ENCODE assay signal across 21 cellular contexts in genomic region chr3:32584660-32585059, GRCh38. TPM values are rescaled to one million over a fixed set of nuclear protein-coding genes. Genes with fewer than 3 reads are reported as not detected.
DNase-seq lines count a peak whose midpoint lies in the region; TF ChIP-seq lines count a peak whose summit lies in the region.
"Had no signal": no experiment of that assay in that cellular context is flagged by ENCODE, and none has a peak within 500 bp of the region (broad histone marks: within the 10 kb centered on the region; RNA-seq: fewer than 3 reads in every experiment).

No MANE protein-coding gene starts in this region.

- intact Hi-C loops in uterus (cut with DNase I; ENCODE audit: low total_unique reads): no loop called here

- peak overlapping the region; percentile 62 for H3K27ac Mint-ChIP-seq in chondrocyte (ENCODE audit: unreplicated experiment)
- H3K27ac Mint-ChIP-seq in osteocyte (ENCODE audit: unreplicated experiment): peak overlapping the region; percentile 93
- H3K27ac Mint-ChIP-seq: activated naive CD4-positive, alpha-beta T cell treated with anti-CD3 and anti-CD28 coated beads for 36 hours; CD8-positive, alpha-beta T cell had no signal

- no peaks in the 10 kb centered on the region for H3K36me3 ChIP-seq in uterus
- H3K36me3 ChIP-seq: lower lobe of right lung, vagina had no signal

- no peaks in the 10 kb centered on the region for H3K27me3 Mint-ChIP-seq in chondrocyte (ENCODE audit: low read depth)
- H3K27me3 Mint-ChIP-seq in osteocyte (ENCODE audit: unreplicated experiment): no peaks in the 10 kb centered on the region

- H3K36me3 Mint-ChIP-seq in chondrocyte (ENCODE audit: low read depth) (no peaks in the 10 kb centered on the region), osteocyte (ENCODE audit: unreplicated experiment) (no peaks in the 10 kb centered on the region)
- H3K36me3 Mint-ChIP-seq: CD8-positive, alpha-beta T cell had no signal

- H3K9me3 ChIP-seq in uterus: no peaks in the 10 kb centered on the region
- H3K9me3 ChIP-seq: lower lobe of right lung, vagina had no signal

- H3K4me1 ChIP-seq in uterus: no peaks in the 10 kb centered on the region
- H3K4me1 ChIP-seq: foreskin keratinocyte, lower lobe of right lung, vagina had no signal

- no peak overlapping the region for H3K4me3 ChIP-seq in coronary artery
- no peak overlapping the region for H3K4me3 ChIP-seq in uterus
- H3K4me3 ChIP-seq: lower lobe of right lung, vagina had no signal

- no peaks in the 10 kb centered on the region for H3K27me3 ChIP-seq in uterus
- H3K27me3 ChIP-seq: vagina had no signal

- H3K4me1 Mint-ChIP-seq in chondrocyte (ENCODE audit: low read depth) (peaks cover 46% of the 10 kb centered on the region), osteocyte (ENCODE audit: unreplicated experiment) (peaks cover 52% of the 10 kb centered on the region)

- no peak for TF ChIP-seq POLR2A in uterus (IDR thresholded peaks at IDR 0.05)

- H3K4me3 Mint-ChIP-seq in chondrocyte (ENCODE audit: unreplicated experiment) (no peak overlapping the region), osteocyte (ENCODE audit: unreplicated experiment) (no peak overlapping the region)
- H3K4me3 Mint-ChIP-seq: activated naive CD4-positive, alpha-beta T cell treated with anti-CD3 and anti-CD28 coated beads for 36 hours; CD8-positive, alpha-beta T cell had no signal

- H3K9me3 Mint-ChIP-seq in chondrocyte (ENCODE audit: low read depth) (no peaks in the 10 kb centered on the region), osteocyte (ENCODE audit: unreplicated experiment) (peaks cover 3% of the 10 kb centered on the region)
- H3K9me3 Mint-ChIP-seq: activated naive CD4-positive, alpha-beta T cell treated with anti-CD3 and anti-CD28 coated beads for 36 hours; CD8-positive, alpha-beta T cell had no signal

- peak in 74 of 76 experiments; percentile 6 to 95 (median 70) for DNase-seq in HUDEP-2 (lab: John Stamatoyannopoulos, UW; ENCODE audit: unreplicated experiment in 76 of 76)
- DNase-seq in NCI-H2196 (lab: John Stamatoyannopoulos, UW; ENCODE audit: unreplicated experiment): peak; percentile 8
- no peak for DNase-seq in chondrocyte (ENCODE audit: low spot score)
- DNase-seq in osteocyte (ENCODE audit: extremely low spot score, unreplicated experiment): no peak
- DNase-seq in coronary artery (ENCODE audit: low spot score): no peak
- no peak for DNase-seq in NCI-H82 treated with DMSO at 0.1 percent for 48 hours (lab: John Stamatoyannopoulos, UW; ENCODE audit: unreplicated experiment)
- no peak for DNase-seq in uterus
- DNase-seq: activated naive CD4-positive, alpha-beta T cell treated with anti-CD3 and anti-CD28 coated beads for 36 hours; activated T-cell treated with anti-CD3 and anti-CD28 coated beads, Interleukin-2, amount 50 U/mL, for 48 hours; anterior cingulate cortex; caudate nucleus; CD8-positive, alpha-beta T cell; foreskin keratinocyte; hypothalamus; Karpas-422; lower lobe of right lung; NCI-H1930; NCI-H526; posterior cingulate gyrus had no signal

- TF ChIP-seq CTCF in chondrocyte (IDR thresholded peaks at IDR 0.05): no peak
- no peak for TF ChIP-seq CTCF in osteocyte (IDR thresholded peaks at IDR 0.05)
- no peak for TF ChIP-seq CTCF in coronary artery (IDR thresholded peaks at IDR 0.05)
- no peak for TF ChIP-seq CTCF in uterus (IDR thresholded peaks at IDR 0.05)

- H3K27ac ChIP-seq in coronary artery (no peak overlapping the region), uterus (no peak overlapping the region)
- H3K27ac ChIP-seq: epithelial cell of prostate, foreskin keratinocyte, lower lobe of right lung, vagina had no signal

RNA-seq across cellular contexts. Expression of gene DYNC1LI1, which starts 14.0 kb away (rescaled TPM):
- total RNA-seq in chondrocyte (56.9 to 73.1 TPM (median 69.2 TPM) in 3 replicates), osteocyte (58.8 and 64.3 TPM in 2 replicates), uterus (10 to 100 TPM in 3 of 4 donors, 1 to 10 TPM in 1; 9.5 to 65.9 (median 41.0) TPM)

Comparison
In these comparisons a context has a peak if more than half of its experiments do, and no peak if none do; other contexts are left out.
1. DNase-seq: peak in HUDEP-2 (74 of 76) and NCI-H2196 (single experiment); none in chondrocyte (single experiment), osteocyte (single experiment), coronary artery (single experiment), NCI-H82 treated with DMSO at 0.1 percent for 48 hours (single experiment) and uterus (0 of 2).